In genomic region chr5:124662261-124662781, GRCh38 we compare ENCODE assay signal across 9 cellular contexts.
DNase-seq lines count a peak whose midpoint lies in the region; ATAC-seq and TF ChIP-seq lines count a peak whose summit lies in the region.
"Had no signal": no experiment of that assay in that cellular context is flagged by ENCODE, and none has a peak within 500 bp of the region (broad histone marks: within the 10 kb centered on the region; RNA-seq: fewer than 3 reads in every experiment).

No MANE protein-coding gene starts in this region.

- POLR2A ChIA-PET in HEK293T (lab: Yijun Ruan, JAX): interaction anchor here (0.7 to 1.5 kb wide), 3 partner anchors 9 to 79 kb away, joined by 3 to 6 read pairs (median 6); no protein-coding TSS in a partner anchor

- intact Hi-C loops in psoas muscle (cut with DNase I): loop anchor here (1.0 to 5.0 kb wide), 2 partner anchors 30 to 85 kb away; partner anchors contain the start of gene ZNF608 (in 1 of the 2)

- no peaks in the 10 kb centered on the region for H3K9me3 ChIP-seq in psoas muscle

- DNase-seq in HEK293T (ENCODE audit: extremely low spot score): peak; percentile 65
- DNase-seq in NCI-H82 (lab: John Stamatoyannopoulos, UW): peak; percentile 92
- no peak for DNase-seq in epithelial cell of proximal tubule (ENCODE audit: low read depth)
- DNase-seq in psoas muscle: no peak
- DNase-seq in MV-4-11 (lab: John Stamatoyannopoulos, UW): no peak
- no peak for DNase-seq in NCI-H1092 (lab: John Stamatoyannopoulos, UW)
- DNase-seq in activated gamma-delta T cell (lab: John Stamatoyannopoulos, UW): no peak
- no peak for DNase-seq in activated CD4-positive, alpha-beta T cell treated with anti-CD3 and anti-CD28 coated beads for 1 hour
- DNase-seq: posterior cingulate gyrus had no signal

- CTCF ChIA-PET in HEK293T (lab: Yijun Ruan, JAX): interaction anchor here (0.9 to 1.0 kb wide), 2 partner anchors 8 to 50 kb away, joined by 3 read pairs; no protein-coding TSS in a partner anchor

- H3K27me3 ChIP-seq in psoas muscle (ENCODE audit: insufficient read depth in 3 of 3, low read length in 2 of 3): no peaks in the 10 kb centered on the region

- peaks cover 57% of the 10 kb centered on the region for H3K4me1 ChIP-seq in psoas muscle

- H3K4me3 ChIP-seq in epithelial cell of proximal tubule (ENCODE audit: low read depth, low read length): peak overlapping the region; percentile 35
- H3K4me3 ChIP-seq in psoas muscle: no peak overlapping the region

- TF ChIP-seq CTCF in epithelial cell of proximal tubule (conservative IDR thresholded peaks at IDR 0.05; ENCODE audit: low read depth, low read length) (no peak), psoas muscle (IDR thresholded peaks at IDR 0.05) (no peak)

- H3K36me3 ChIP-seq in psoas muscle (ENCODE audit: insufficient read depth in 1 of 2, low read depth in 1 of 2): no peaks in the 10 kb centered on the region

- ATAC-seq in psoas muscle: peak; percentile 29 to 74 (median 62)

- H3K27ac ChIP-seq in psoas muscle: peak overlapping the region; percentile 77

- WGBS in psoas muscle, 3 donors: 44 to 67% (median 52%) methylated on average over 7 of the region's 7 CpGs

TF ChIP-seq in HEK293T, 16 proteins besides CTCF, POLR2A, EP300 and RAD21:
- no peak; the same call in 1 of the 2 replicates for TF ChIP-seq ZNF384 (IDR thresholded peaks at IDR 0.05)
- TF ChIP-seq SP1 (IDR thresholded peaks at IDR 0.05): no peak
- TF ChIP-seq ELF4 (IDR thresholded peaks at IDR 0.05): no peak
- peak; percentile 84 for TF ChIP-seq ARNT (IDR thresholded peaks at IDR 0.05)
- 0 out of 2 replicates have a peak, but pooled peaks have one; percentile 15 for TF ChIP-seq TARDBP (IDR thresholded peaks at IDR 0.05)
- peak; percentile 98 for TF ChIP-seq CTBP1 (IDR thresholded peaks at IDR 0.05; ENCODE audit: borderline replicate concordance)
- peak; percentile 98 for TF ChIP-seq PKNOX1 (IDR thresholded peaks at IDR 0.05)

Comparison
In these comparisons a context has a peak if more than half of its experiments do, and no peak if none do; other contexts are left out.
1. DNase-seq: peak in HEK293T (single experiment) and NCI-H82 (single experiment); none in epithelial cell of proximal tubule (single experiment), psoas muscle (0 of 2), MV-4-11 (single experiment), NCI-H1092 (single experiment), activated gamma-delta T cell (single experiment) and activated CD4-positive, alpha-beta T cell treated with anti-CD3 and anti-CD28 coated beads for 1 hour (single experiment).